ENCODE assay signal across 16 cellular contexts in genomic region chr18:77119101-77119850, GRCh38. TPM values are rescaled to one million over a fixed set of nuclear protein-coding genes. Genes with fewer than 3 reads are reported as not detected.
DNase-seq lines count a peak whose midpoint lies in the region; ATAC-seq, FAIRE-seq and TF ChIP-seq lines count a peak whose summit lies in the region.
"Had no signal": no experiment of that assay in that cellular context is flagged by ENCODE, and none has a peak within 500 bp of the region (broad histone marks: within the 10 kb centered on the region; RNA-seq: fewer than 3 reads in every experiment).

No MANE protein-coding gene starts in this region.

- H3K36me3 ChIP-seq in kidney (ENCODE audit: control insufficient read depth in 1 of 2, insufficient read depth in 2 of 2, low read length in 2 of 2) (peaks cover 0 to 2% of the 10 kb centered on the region in 2 donors), vagina (no peaks in the 10 kb centered on the region), stomach (peaks cover 0 to 16% (median 8%) of the 10 kb centered on the region in 4 donors)

- peaks cover 25 to 32% of the 10 kb centered on the region in 2 donors for H3K36me3 Mint-ChIP-seq in activated naive CD4-positive, alpha-beta T cell treated with anti-CD3 and anti-CD28 coated beads, Interleukin-2, amount 50 U/mL, for 72 hours
- peaks cover 56% of the 10 kb centered on the region for H3K36me3 Mint-ChIP-seq in activated CD8-positive, alpha-beta T cell treated with anti-CD3 and anti-CD28 coated beads for 36 hours (ENCODE audit: low read depth)

- peak overlapping the region in 1 of 2 donors; percentile 59 for H3K9ac ChIP-seq in kidney (ENCODE audit: low read length in 2 of 2)

- no peak for TF ChIP-seq EP300 in stomach (IDR thresholded peaks at IDR 0.05)

- DNase-seq in activated naive CD4-positive, alpha-beta T cell treated with anti-CD3 and anti-CD28 coated beads, Interleukin-2, amount 50 U/mL, for 72 hours (ENCODE audit: low spot score in 2 of 2) = peak in 1 of 2 donors; percentile 50
- DNase-seq in activated naive CD4-positive, alpha-beta T cell treated with Interleukin-2 at 50 U/mL for 16 hours = no peak
- DNase-seq in activated CD8-positive, alpha-beta T cell treated with anti-CD3 and anti-CD28 coated beads for 36 hours = no peak
- DNase-seq in kidney (peak; percentile 52), vagina (ENCODE audit: extremely low spot score in 2 of 2) (peak; percentile 72 to 82), stomach (no peak)
- DNase-seq in stimulated activated naive CD4-positive, alpha-beta T cell treated with Interleukin-2 at 50 U/mL for 16 hours (lab: John Stamatoyannopoulos, UW) = no peak
- DNase-seq: hippocampal formation, NCI-H146, NCI-H69, nucleus accumbens had no signal

- POLR2A ChIA-PET in activated CD8-positive, alpha-beta T cell treated with anti-CD3 and anti-CD28 coated beads for 36 hours (lab: Charles Lee) = interaction anchor here (4.4 to 18.7 kb wide), 2 partner anchors 12 to 14 kb away, joined by 24 to 337 read pairs; no protein-coding TSS in a partner anchor

- CTCF ChIA-PET in activated CD8-positive, alpha-beta T cell treated with anti-CD3 and anti-CD28 coated beads for 36 hours (lab: Charles Lee) = no interaction called here

- TF ChIP-seq POLR2A in vagina (IDR thresholded peaks at IDR 0.05) (no peak), stomach (IDR thresholded peaks at IDR 0.05) (no peak)

- H3K9me3 ChIP-seq in kidney (ENCODE audit: control insufficient read depth in 1 of 2, low read length in 2 of 2) (no peaks in the 10 kb centered on the region), vagina (no peaks in the 10 kb centered on the region), stomach (no peaks in the 10 kb centered on the region)

- peaks cover 8 to 9% of the 10 kb centered on the region in 2 donors for H3K9me3 Mint-ChIP-seq in activated naive CD4-positive, alpha-beta T cell treated with anti-CD3 and anti-CD28 coated beads, Interleukin-2, amount 50 U/mL, for 72 hours
- peaks cover 4% of the 10 kb centered on the region for H3K9me3 Mint-ChIP-seq in activated CD8-positive, alpha-beta T cell treated with anti-CD3 and anti-CD28 coated beads for 36 hours

- 90 to 94% (median 93%) methylated on average over 11 to 12 of the region's 12 CpGs for WGBS in stomach, 5 donors

- FAIRE-seq in kidney (lab: Jason Lieb, UNC) = no peak
- FAIRE-seq: H54, TTC549 had no signal

- H3K27ac ChIP-seq in kidney (ENCODE audit: low read depth in 2 of 2, low read length in 2 of 2) = peak overlapping the region; percentile 14 to 24
- H3K27ac ChIP-seq in vagina = peak overlapping the region; percentile 20
- peak overlapping the region in 1 of 5 donors; percentile 3 for H3K27ac ChIP-seq in stomach

- intact Hi-C loops in activated CD8-positive, alpha-beta T cell treated with anti-CD3 and anti-CD28 coated beads for 36 hours (cut with micrococcal nuclease) = no loop called here
- intact Hi-C loops in kidney (cut with DNase I) = no loop called here
- intact Hi-C loops in vagina (cut with DNase I) = no loop called here
- intact Hi-C loops in stomach (cut with DNase I; ENCODE audit: low total_unique reads) = no loop called here

- H3K4me3 ChIP-seq in kidney (ENCODE audit: low read length in 2 of 2) (no peak overlapping the region), vagina (no peak overlapping the region), stomach (no peak overlapping the region)

- TF ChIP-seq CTCF in activated CD8-positive, alpha-beta T cell treated with anti-CD3 and anti-CD28 coated beads for 36 hours (IDR thresholded peaks at IDR 0.05) = no peak
- no peak for TF ChIP-seq CTCF in kidney (IDR thresholded peaks at IDR 0.05; ENCODE audit: borderline replicate concordance, extremely low read depth, insufficient read depth)
- TF ChIP-seq CTCF in vagina (IDR thresholded peaks at IDR 0.05) = no peak
- no peak for TF ChIP-seq CTCF in stomach (IDR thresholded peaks at IDR 0.05)

- H3K27me3 ChIP-seq in vagina = no peaks in the 10 kb centered on the region
- H3K27me3 ChIP-seq in stomach = no peaks in the 10 kb centered on the region

- H3K4me1 ChIP-seq in kidney (ENCODE audit: control insufficient read depth in 1 of 2, insufficient read depth in 1 of 2, low read depth in 1 of 2, low read length in 2 of 2) (peaks cover 28 to 43% of the 10 kb centered on the region in 2 donors), vagina (peaks cover 30% of the 10 kb centered on the region), stomach (peaks cover 26 to 72% (median 48%) of the 10 kb centered on the region in 4 donors)

- peaks cover 82% of the 10 kb centered on the region for H3K4me1 Mint-ChIP-seq in activated CD8-positive, alpha-beta T cell treated with anti-CD3 and anti-CD28 coated beads for 36 hours (ENCODE audit: low read depth)

- ATAC-seq in activated naive CD4-positive, alpha-beta T cell treated with anti-CD3 and anti-CD28 coated beads, Interleukin-2, amount 50 U/mL, for 72 hours = peak in 1 of 2 donors; percentile 15
- ATAC-seq in activated CD8-positive, alpha-beta T cell treated with anti-CD3 and anti-CD28 coated beads for 36 hours = no peak
- ATAC-seq in GM21528 (IDR thresholded peaks at IDR 0.05; ENCODE audit: low FRiP score, unreplicated experiment) = no peak
- ATAC-seq: esophagus mucosa had no signal

- H3K4me3 Mint-ChIP-seq in activated CD8-positive, alpha-beta T cell treated with anti-CD3 and anti-CD28 coated beads for 36 hours = no peak overlapping the region

- H3K27ac Mint-ChIP-seq in activated naive CD4-positive, alpha-beta T cell treated with anti-CD3 and anti-CD28 coated beads, Interleukin-2, amount 50 U/mL, for 72 hours = peak overlapping the region; percentile 44 to 88
- peak overlapping the region; percentile 46 for H3K27ac Mint-ChIP-seq in activated CD8-positive, alpha-beta T cell treated with anti-CD3 and anti-CD28 coated beads for 36 hours

- no peaks in the 10 kb centered on the region for H3K27me3 Mint-ChIP-seq in activated CD8-positive, alpha-beta T cell treated with anti-CD3 and anti-CD28 coated beads for 36 hours

RNA-seq across cellular contexts. Expression of gene MBP, which starts 13.3 kb away (rescaled TPM):
- total RNA-seq in activated naive CD4-positive, alpha-beta T cell treated with anti-CD3 and anti-CD28 coated beads, Interleukin-2, amount 50 U/mL, for 72 hours = 10 to 100 TPM; 52.2 to 60.0 TPM
- total RNA-seq in activated CD8-positive, alpha-beta T cell treated with anti-CD3 and anti-CD28 coated beads for 36 hours = 10 to 100 TPM; 39.9 to 41.5 TPM
- total RNA-seq in kidney (61.2 TPM), vagina (33.6 TPM), stomach (100 to 1,000 TPM in 1 of 5 donors, 10 to 100 TPM in 4; 30.4 to 407 (median 43.8) TPM)
- polyA plus RNA-seq in kidney (ENCODE audit: insufficient read depth, low read depth, low replicate concordance) (15.1 TPM), stomach (10 to 100 TPM in 1 of 3 donors, 1 to 10 TPM in 2; 7.9 to 16.8 (median 8.1) TPM)
- total RNA-seq: Daoy had no signal

Comparison
In these comparisons a context has a peak if more than half of its experiments do, and no peak if none do; other contexts are left out.
1. DNase-seq: peak in kidney (single experiment) and vagina (2 of 2); none in activated naive CD4-positive, alpha-beta T cell treated with Interleukin-2 at 50 U/mL for 16 hours (single experiment), activated CD8-positive, alpha-beta T cell treated with anti-CD3 and anti-CD28 coated beads for 36 hours (single experiment), stimulated activated naive CD4-positive, alpha-beta T cell treated with Interleukin-2 at 50 U/mL for 16 hours (single experiment) and stomach (single experiment).